In the genomic region with DNA sequence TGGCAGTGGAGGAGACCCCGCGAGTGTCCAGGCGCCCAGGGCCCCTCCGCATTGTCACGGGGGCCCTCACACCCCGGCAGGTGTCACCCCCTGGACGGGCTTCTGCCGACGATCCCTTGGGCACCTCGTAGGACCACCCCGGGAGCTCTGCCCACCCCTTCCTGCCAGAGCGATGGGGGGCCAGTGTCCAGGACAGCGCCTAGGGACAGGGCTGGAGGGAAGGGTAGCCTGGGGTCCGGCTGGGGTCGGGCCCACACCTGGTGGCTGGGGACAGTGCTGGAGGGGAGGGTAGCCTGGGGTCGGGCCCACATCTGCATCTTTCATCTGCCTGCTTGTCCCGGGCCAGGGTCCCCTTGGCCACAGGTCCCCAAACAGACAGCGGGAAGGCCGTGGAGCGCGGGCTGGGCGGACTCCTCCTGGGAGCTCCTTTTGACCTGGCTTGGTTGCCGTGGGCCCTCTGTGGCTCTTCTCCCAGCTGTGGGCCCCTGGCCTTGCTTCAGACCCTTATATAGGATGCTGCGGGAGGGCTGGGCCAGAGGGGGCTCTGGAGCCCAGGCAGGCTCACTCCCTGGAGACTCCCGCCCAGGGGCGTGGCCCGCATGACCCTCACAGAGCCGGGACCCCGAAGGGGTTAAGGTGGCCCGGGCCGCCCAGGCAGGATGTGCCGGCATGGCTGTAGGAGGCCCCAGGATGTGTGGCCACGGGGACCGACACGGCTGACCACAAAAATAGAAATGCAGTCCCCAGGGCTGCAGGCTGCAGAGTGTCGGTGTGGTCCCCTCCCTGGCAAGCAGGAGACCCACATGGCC, we compare ENCODE assay signal across 8 cellular contexts.
DNase-seq lines count a peak whose midpoint lies in the region; ATAC-seq and TF ChIP-seq lines count a peak whose summit lies in the region.

No MANE protein-coding gene starts in this region.

- H3K27me3 ChIP-seq in heart right ventricle (peaks cover 0 to 56% (median 25%) of the 10 kb centered on the region in 7 donors), prostate gland (replicated peaks; ENCODE audit: insufficient read depth) (no peaks in the 10 kb centered on the region)

- peak overlapping the region; percentile 16; the same call in 1 of the 2 replicates for H3K4me3 ChIP-seq in GM12864 (ENCODE audit: low read depth, low read length)
- H3K4me3 ChIP-seq in OCI-LY7 (ENCODE audit: low read depth, low read length, poor library complexity, severe bottlenecking), result no peak overlapping the region
- H3K4me3 ChIP-seq in heart right ventricle, result peak overlapping the region; percentile 7 to 59 (median 50)
- H3K4me3 ChIP-seq in prostate gland, result peak overlapping the region; percentile 42 to 63

- POLR2A ChIA-PET in OCI-LY7 (lab: Charles Lee), result no interaction called here

- ATAC-seq in heart right ventricle, result peak in 7 of 8 donors; percentile 14 to 57 (median 27)
- ATAC-seq in GM19035 (IDR thresholded peaks at IDR 0.05; ENCODE audit: unreplicated experiment), result no peak

- no peaks in the 10 kb centered on the region for H3K9me2 ChIP-seq in OCI-LY7 (ENCODE audit: insufficient read depth, low read length)

- CTCF ChIA-PET in OCI-LY7 (lab: Charles Lee; ENCODE audit: unreplicated experiment), result no interaction called here

- H3K9me3 ChIP-seq in OCI-LY7 (ENCODE audit: low read length), result no peaks in the 10 kb centered on the region
- H3K9me3 ChIP-seq in heart right ventricle, result no peaks in the 10 kb centered on the region
- no peaks in the 10 kb centered on the region for H3K9me3 ChIP-seq in prostate gland

- no TSS peak for BruUV-seq in OCI-LY7 (replicated peaks; lab: Mats Ljungman, UMichigan)

- intact Hi-C loops in OCI-LY7 (cut with micrococcal nuclease; ENCODE audit: unreplicated experiment), result no loop called here
- intact Hi-C loops in heart right ventricle (cut with DNase I), result no loop called here
- intact Hi-C loops in prostate gland (cut with DNase I), result no loop called here

- no peaks in the 10 kb centered on the region for H3K79me2 ChIP-seq in OCI-LY7 (ENCODE audit: insufficient read depth, low read depth, low read length)

- H4K20me1 ChIP-seq in OCI-LY7 (ENCODE audit: insufficient read depth, low read length), result no peaks in the 10 kb centered on the region

- TF ChIP-seq POLR2A in prostate gland (IDR thresholded peaks at IDR 0.05), result no peak

- no peak for DNase-seq in GM12864 (ENCODE audit: low read depth)
- DNase-seq in OCI-LY7 (ENCODE audit: low spot score), result no peak
- no peak for DNase-seq in heart right ventricle
- DNase-seq in prostate gland (ENCODE audit: low spot score), result no peak
- no peak for DNase-seq in GM19238 (ENCODE audit: insufficient read length, low spot score)
- DNase-seq in NCI-H345 (lab: John Stamatoyannopoulos, UW), result no peak
- DNase-seq in islet precursor cell, result no peak

- peak overlapping the region; percentile 32; the same call in 1 of the 2 replicates for H3K4me2 ChIP-seq in OCI-LY7 (ENCODE audit: low read length)

- H3K4me1 ChIP-seq in OCI-LY7 (ENCODE audit: insufficient read depth, low read length, poor library complexity, severe bottlenecking) (peaks cover 6% of the 10 kb centered on the region), heart right ventricle (peaks cover 7 to 33% (median 25%) of the 10 kb centered on the region in 9 donors), prostate gland (replicated peaks) (peaks cover 6% of the 10 kb centered on the region)

- WGBS in heart right ventricle, 2 donors, result 8 to 12% methylated on average over 30 to 36 of the region's 36 CpGs
- 16% methylated on average over 28 of the region's 36 CpGs for WGBS in prostate gland

- H3K36me3 ChIP-seq in OCI-LY7 (ENCODE audit: insufficient read depth, low read length), result no peaks in the 10 kb centered on the region
- H3K36me3 ChIP-seq in heart right ventricle, result no peaks in the 10 kb centered on the region
- no peaks in the 10 kb centered on the region for H3K36me3 ChIP-seq in prostate gland

- H3K27ac ChIP-seq in OCI-LY7 (ENCODE audit: low read depth, low read length, poor library complexity, severe bottlenecking), result no peak overlapping the region
- H3K27ac ChIP-seq in heart right ventricle, result no peak overlapping the region
- peak overlapping the region; percentile 51 to 67 for H3K27ac ChIP-seq in prostate gland

- TF ChIP-seq CTCF in GM12864 (IDR thresholded peaks at IDR 0.05; ENCODE audit: low read depth, low read length, missing control alignments) (no peak), OCI-LY7 (conservative IDR thresholded peaks at IDR 0.05; ENCODE audit: low read length) (no peak), heart right ventricle (IDR thresholded peaks at IDR 0.05) (no peak), prostate gland (IDR thresholded peaks at IDR 0.05) (no peak)

- no peak overlapping the region for H2AFZ ChIP-seq in OCI-LY7 (ENCODE audit: low read length)

Comparison
In these comparisons a context has a peak if more than half of its experiments do, and no peak if none do; other contexts are left out.
1. H3K27ac ChIP-seq: peak in prostate gland (2 of 2); none in OCI-LY7 (single experiment) and heart right ventricle (0 of 10).